In the genomic region with DNA sequence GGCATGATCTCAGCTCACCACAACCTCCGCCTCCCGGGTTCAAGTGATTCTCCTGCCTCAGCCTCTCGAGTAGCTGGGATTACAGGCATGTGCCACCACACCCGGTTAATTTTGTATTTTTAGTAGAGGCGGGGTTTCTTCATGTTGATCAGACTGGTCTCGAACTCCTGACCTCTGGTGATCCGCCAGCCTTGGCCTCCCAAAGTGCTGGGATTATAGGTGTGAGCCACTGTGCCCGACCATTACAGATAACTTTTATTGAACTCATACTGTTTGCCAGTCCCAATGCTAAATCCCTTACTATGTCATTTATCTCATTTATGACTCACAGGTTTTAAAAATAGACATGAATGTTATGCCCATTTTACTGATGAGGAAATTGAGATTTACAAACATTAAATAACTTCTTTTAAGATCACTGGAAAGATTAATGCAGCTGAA, we compare ENCODE assay signal across 1 cellular context.
TF ChIP-seq lines count a peak whose summit lies in the region.

No MANE protein-coding gene starts in this region.

TF ChIP-seq in GM12878, 131 proteins besides CTCF, POLR2A, EP300 and RAD21:
- 0 out of 2 replicates have a peak, but pooled peaks have one; percentile 17 for TF ChIP-seq MEF2A (IDR thresholded peaks at IDR 0.05; ENCODE audit: insufficient read depth, low read depth, low read length)
- peak; percentile 85; the same call in 1 of the 2 replicates for TF ChIP-seq NFXL1 (IDR thresholded peaks at IDR 0.05; ENCODE audit: borderline replicate concordance)
